9 cellular contexts compared by ENCODE assay signal in genomic region chr7:74371381-74372059, GRCh38.
DNase-seq lines count a peak whose midpoint lies in the region; ATAC-seq, FAIRE-seq and TF ChIP-seq lines count a peak whose summit lies in the region.
"Had no signal": no experiment of that assay in that cellular context is flagged by ENCODE, and none has a peak within 500 bp of the region (broad histone marks: within the 10 kb centered on the region; RNA-seq: fewer than 3 reads in every experiment).

No MANE protein-coding gene starts in this region.

- 78% methylated on average over 7 of the region's 7 CpGs for WGBS in HepG2 (ENCODE audit: low lambda C conversion rate)
- WGBS in right lobe of liver (ENCODE audit: insufficient coverage, low coverage, low lambda C conversion rate, missing lambda C conversion rate): 33% methylated on average over 7 of the region's 7 CpGs

- H3K9me3 ChIP-seq in HepG2 (ENCODE audit: low read length) (no peaks in the 10 kb centered on the region), right lobe of liver (no peaks in the 10 kb centered on the region), SK-N-MC (ENCODE audit: low read depth, low read length) (no peaks in the 10 kb centered on the region), uterus (no peaks in the 10 kb centered on the region)

- no TSS peak for BruUV-seq in HepG2 (replicated peaks; lab: Mats Ljungman, UMichigan)

- POLR2A ChIA-PET in HepG2 (lab: Yijun Ruan, JAX): no interaction called here

- H3K4me3 ChIP-seq in HepG2 (replicated peaks in 1 of 3; ENCODE audit: insufficient read depth in 1 of 3, low read depth in 2 of 3, low read length in 3 of 3): no peak overlapping the region
- no peak overlapping the region for H3K4me3 ChIP-seq in right lobe of liver
- H3K4me3 ChIP-seq in SK-N-MC: peak overlapping the region; percentile 54
- no peak overlapping the region for H3K4me3 ChIP-seq in uterus

- TF ChIP-seq RAD21 in HepG2 (CRISPR knock-in tag; IDR thresholded peaks at IDR 0.05): no peak

- intact Hi-C loops in HepG2 (cut with micrococcal nuclease; ENCODE audit: unreplicated experiment): no loop called here
- intact Hi-C loops in right lobe of liver (cut with DNase I): loop anchor here in 1 of 2 donors (10.0 kb wide), 1 partner anchor 47 kb away; no protein-coding TSS in a partner anchor
- intact Hi-C loops in uterus (cut with DNase I; ENCODE audit: low total_unique reads): loop anchor here (2.0 kb wide), 1 partner anchor 19 kb away; no protein-coding TSS in a partner anchor

- H3K9ac ChIP-seq in HepG2 (ENCODE audit: insufficient read depth, low read depth, low read length) (no peak overlapping the region), SK-N-MC (ENCODE audit: insufficient read length) (peak overlapping the region; percentile 41)

- no peaks in the 10 kb centered on the region for H3K79me2 ChIP-seq in HepG2 (ENCODE audit: insufficient read depth, low read length)

- H3K4me2 ChIP-seq in HepG2 (ENCODE audit: low read depth, low read length): no peak overlapping the region

- no peaks in the 10 kb centered on the region for H4K20me1 ChIP-seq in HepG2 (ENCODE audit: insufficient read depth, low read length)

- H3K27me3 ChIP-seq in HepG2 (ENCODE audit: control insufficient read depth in 1 of 2, insufficient read depth in 2 of 2, low read length in 2 of 2) (no peaks in the 10 kb centered on the region), right lobe of liver (no peaks in the 10 kb centered on the region), uterus (no peaks in the 10 kb centered on the region)

- CTCF ChIA-PET in HepG2 (lab: Yijun Ruan, JAX; ENCODE audit: low intra/inter-chr PET ratio, low total read pairs): no interaction called here

- H2AFZ ChIP-seq in HepG2 (ENCODE audit: low read length): no peak overlapping the region

- FAIRE-seq in HepG2 (lab: Jason Lieb, UNC): no peak

- H3K4me1 ChIP-seq in HepG2 (ENCODE audit: insufficient read depth, low read length): no peaks in the 10 kb centered on the region
- no peaks in the 10 kb centered on the region for H3K4me1 ChIP-seq in right lobe of liver
- H3K4me1 ChIP-seq in uterus: no peaks in the 10 kb centered on the region

- H3K27ac ChIP-seq in HepG2 (ENCODE audit: extremely low read length, insufficient read depth, low read length) (no peak overlapping the region), right lobe of liver (no peak overlapping the region), SK-N-MC (peak overlapping the region; percentile 70), uterus (peak overlapping the region; percentile 55 to 66)

- peaks cover 4 to 12% of the 10 kb centered on the region in 2 experiments; a peak in 3 of 5 replicates for H3K36me3 ChIP-seq in HepG2 (replicated peaks in 1 of 2; ENCODE audit: control insufficient read depth in 1 of 2, insufficient read depth in 2 of 2, low read length in 2 of 2)
- H3K36me3 ChIP-seq in right lobe of liver: no peaks in the 10 kb centered on the region
- no peaks in the 10 kb centered on the region for H3K36me3 ChIP-seq in SK-N-MC (ENCODE audit: insufficient read depth, low read length)
- H3K36me3 ChIP-seq in uterus: no peaks in the 10 kb centered on the region

- TF ChIP-seq EP300 in HepG2 (IDR thresholded peaks at IDR 0.05; ENCODE audit: low read depth in 2 of 2, low read length in 2 of 2) (no peak), HepG2 (CRISPR knock-in tag; IDR thresholded peaks at IDR 0.05; ENCODE audit: borderline replicate concordance) (no peak)

- TF ChIP-seq CTCF in HepG2 (CRISPR knock-in tag; IDR thresholded peaks at IDR 0.05) (no peak), right lobe of liver (IDR thresholded peaks at IDR 0.05) (no peak), uterus (IDR thresholded peaks at IDR 0.05) (no peak)

- TF ChIP-seq POLR2A in HepG2 (IDR thresholded peaks at IDR 0.05; ENCODE audit: insufficient read depth in 1 of 2, low read depth in 2 of 2, low read length in 2 of 2) (no peak), right lobe of liver (IDR thresholded peaks at IDR 0.05) (no peak), uterus (IDR thresholded peaks at IDR 0.05) (no peak)

- in situ Hi-C loops in HepG2 (cut with HindIII; ENCODE audit: extremely low pct_ligation_motif_present, low pct_unique_long_range_greater_than_20kb): no loop called here

- DNase-seq in HepG2 (ENCODE audit: low spot score) (no peak), right lobe of liver (no peak), SK-N-MC (ENCODE audit: low read depth, low spot score) (no peak), kidney tubule cell (ENCODE audit: low spot score) (peak; percentile 55), uterus (peak; percentile 42 to 58), HPDE6-E6E7 (ENCODE audit: extremely low spot score) (no peak)
- DNase-seq in stimulated activated CD4-positive, alpha-beta T cell treated with anti-CD3 and anti-CD28 coated beads, Interleukin-1b, Interleukin-23, amount 100 ng/mL, for 48 hours: no peak
- DNase-seq: stimulated activated CD4-positive, alpha-beta T cell treated with anti-CD3 and anti-CD28 coated beads, Interleukin-12 subunit alpha, Interleukin-12 subunit beta, amount 100 ng/mL, for 4 hours had no signal

- ATAC-seq in HepG2: no peak
- no peak for ATAC-seq in right lobe of liver
- no peak for ATAC-seq in HG03378 (IDR thresholded peaks at IDR 0.05; ENCODE audit: unreplicated experiment)

TF ChIP-seq in HepG2, 621 proteins besides CTCF, POLR2A, EP300 and RAD21:
- TF ChIP-seq PCBP2 (optimal IDR thresholded peaks at IDR 0.05; ENCODE audit: low read depth, low read length, poor library complexity, severe bottlenecking) (peak; percentile 66), FOXK1 (CRISPR knock-in tag; IDR thresholded peaks at IDR 0.05; ENCODE audit: borderline replicate concordance, low read depth) (no peak), HNRNPK (IDR thresholded peaks at IDR 0.05; ENCODE audit: low read depth, low read length, poor library complexity, severe bottlenecking) (peak; percentile 54), ZBTB8A (CRISPR knock-in tag; IDR thresholded peaks at IDR 0.05; ENCODE audit: borderline replicate concordance, low read depth) (no peak), PHF8 (CRISPR knock-in tag; IDR thresholded peaks at IDR 0.05) (no peak), TARDBP (CRISPR knock-in tag; IDR thresholded peaks at IDR 0.05) (no peak), ZNF672 (CRISPR knock-in tag; IDR thresholded peaks at IDR 0.05) (no peak), ZNF652 (CRISPR knock-in tag; IDR thresholded peaks at IDR 0.05; ENCODE audit: borderline replicate concordance, low read depth) (peak; percentile 83), RBAK (CRISPR knock-in tag; IDR thresholded peaks at IDR 0.05) (no peak), CHD2 (IDR thresholded peaks at IDR 0.05; ENCODE audit: low read depth, low read length) (no peak), THAP9 (CRISPR knock-in tag; IDR thresholded peaks at IDR 0.05; ENCODE audit: borderline replicate concordance) (no peak), ZNF333 (CRISPR knock-in tag; IDR thresholded peaks at IDR 0.05; ENCODE audit: borderline replicate concordance) (no peak)

Comparison
In these comparisons a context has a peak if more than half of its experiments do, and no peak if none do; other contexts are left out.
1. DNase-seq: peak in kidney tubule cell (single experiment) and uterus (2 of 2); none in HepG2 (single experiment), right lobe of liver (0 of 3), SK-N-MC (single experiment), HPDE6-E6E7 (single experiment) and stimulated activated CD4-positive, alpha-beta T cell treated with anti-CD3 and anti-CD28 coated beads, Interleukin-1b, Interleukin-23, amount 100 ng/mL, for 48 hours (single experiment).
2. H3K27ac ChIP-seq: peak in SK-N-MC (single experiment) and uterus (2 of 2); none in HepG2 (single experiment) and right lobe of liver (0 of 3).